Comparison of ENCODE assay signal across 16 cellular contexts in genomic region chr2:64065516-64065915, GRCh38. TPM values are rescaled to one million over a fixed set of nuclear protein-coding genes. Genes with fewer than 3 reads are reported as not detected.
DNase-seq lines count a peak whose midpoint lies in the region; ATAC-seq, FAIRE-seq and TF ChIP-seq lines count a peak whose summit lies in the region.
"Had no signal": no experiment of that assay in that cellular context is flagged by ENCODE, and none has a peak within 500 bp of the region (broad histone marks: within the 10 kb centered on the region; RNA-seq: fewer than 3 reads in every experiment).

No MANE protein-coding gene starts in this region.

- no peaks in the 10 kb centered on the region for H3K27me3 Mint-ChIP-seq in activated naive CD4-positive, alpha-beta T cell treated with anti-CD3 and anti-CD28 coated beads for 36 hours (ENCODE audit: low read depth)

- TF ChIP-seq POLR2A in H1 (IDR thresholded peaks at IDR 0.05; ENCODE audit: control extremely low read depth in 1 of 2, low read depth in 2 of 2, low read length in 2 of 2), result no peak

- H3K9me3 ChIP-seq in OCI-LY1 (ENCODE audit: low read length), result no peaks in the 10 kb centered on the region
- no peaks in the 10 kb centered on the region for H3K9me3 ChIP-seq in H1 (ENCODE audit: insufficient read depth in 2 of 2, low read depth in 1 of 2, low read length in 1 of 2)
- no peaks in the 10 kb centered on the region for H3K9me3 ChIP-seq in osteoblast (ENCODE audit: low read depth, low read length)
- H3K9me3 ChIP-seq in ascending aorta, result no peaks in the 10 kb centered on the region
- H3K9me3 ChIP-seq: prostate gland, upper lobe of right lung had no signal

- CTCF ChIA-PET in activated naive CD4-positive, alpha-beta T cell treated with anti-CD3 and anti-CD28 coated beads for 36 hours (lab: Charles Lee), result interaction anchor here (3.1 kb wide), 1 partner anchor 262 kb away, joined by 17 read pairs; no protein-coding TSS in a partner anchor
- CTCF ChIA-PET in H1 (lab: Charles Lee; ENCODE audit: partially characterized antibody), result no interaction called here

- H2AFZ ChIP-seq in OCI-LY1 (ENCODE audit: low read length) (no peak overlapping the region), H1 (ENCODE audit: low read length) (no peak overlapping the region), osteoblast (ENCODE audit: low read length) (no peak overlapping the region)

- 0 out of 2 replicates have a peak overlapping the region, but pooled peaks have one; percentile 35 for H2BK12ac ChIP-seq in H1 (ENCODE audit: low read depth, low read length)

- FAIRE-seq in H1 (lab: Jason Lieb, UNC), result no peak

- no peak overlapping the region for H4K5ac ChIP-seq in H1 (ENCODE audit: insufficient read length, low read depth, low read length)

- H3K14ac ChIP-seq in H1 (ENCODE audit: insufficient read length), result no peak overlapping the region

- H3K4me1 Mint-ChIP-seq in activated naive CD4-positive, alpha-beta T cell treated with anti-CD3 and anti-CD28 coated beads for 36 hours (ENCODE audit: low read depth), result peaks cover 36% of the 10 kb centered on the region

- H3K27ac Mint-ChIP-seq in activated naive CD4-positive, alpha-beta T cell treated with anti-CD3 and anti-CD28 coated beads for 36 hours, result peak overlapping the region; percentile 85
- H3K27ac Mint-ChIP-seq: stimulated activated effector memory CD8-positive, alpha-beta T cell treated with anti-CD3 and anti-CD28 coated beads, Interleukin-12 subunit alpha, Interleukin-12 subunit beta, amount 100 ng/mL, for 72 hours had no signal

- TF ChIP-seq RAD21 in H1 (IDR thresholded peaks at IDR 0.05 in 1 of 2, conservative IDR thresholded peaks at IDR 0.05 in 1 of 2; ENCODE audit: low read depth in 2 of 2, low read length in 2 of 2), result no peak

- no peak overlapping the region for H3K4me3 ChIP-seq in OCI-LY1 (ENCODE audit: low read depth, low read length, poor library complexity, severe bottlenecking)
- no peak overlapping the region for H3K4me3 ChIP-seq in H1 (ENCODE audit: extremely low read depth in 1 of 4, insufficient read depth in 2 of 4, low read depth in 3 of 4, low read length in 4 of 4)
- no peak overlapping the region for H3K4me3 ChIP-seq in osteoblast (ENCODE audit: insufficient read depth, low read length)
- H3K4me3 ChIP-seq in ascending aorta, result no peak overlapping the region
- H3K4me3 ChIP-seq: prostate gland, upper lobe of right lung had no signal

- H3K36me3 ChIP-seq in OCI-LY1 (ENCODE audit: insufficient read depth, low read length), result no peaks in the 10 kb centered on the region
- no peaks in the 10 kb centered on the region for H3K36me3 ChIP-seq in H1 (ENCODE audit: control insufficient read depth in 2 of 4, insufficient read depth in 4 of 4, low read length in 3 of 4)
- no peaks in the 10 kb centered on the region for H3K36me3 ChIP-seq in osteoblast (ENCODE audit: insufficient read depth, low read length)
- H3K36me3 ChIP-seq in ascending aorta, result no peaks in the 10 kb centered on the region
- H3K36me3 ChIP-seq: prostate gland, upper lobe of right lung, WERI-Rb-1 had no signal

- no peak overlapping the region for H2BK20ac ChIP-seq in H1 (ENCODE audit: low read length)

- H3K18ac ChIP-seq in H1 (ENCODE audit: extremely low read depth, low read length), result 0 out of 2 replicates have a peak overlapping the region, but pooled peaks have one; percentile 40

- H2BK5ac ChIP-seq in H1 (ENCODE audit: low read depth, low read length), result no peak overlapping the region

- WGBS in H1 (ENCODE audit: extremely low coverage in 1 of 2, insufficient coverage in 1 of 2, insufficient read length in 1 of 2, insufficient replicate concordance in 2 of 2, low coverage in 1 of 2, low lambda C conversion rate in 2 of 2, missing lambda C conversion rate in 1 of 2), 2 experiments, result 70% methylated on average over 6 of the region's 6 CpGs; no CpG with 5 or more reads in 1 of the 2 experiments

- H2BK120ac ChIP-seq in H1 (replicated peaks; ENCODE audit: low read depth, low read length), result no peak overlapping the region

- H4K91ac ChIP-seq in H1 (replicated peaks; ENCODE audit: insufficient read length, low read length), result peak overlapping the region; percentile 79

- H3K4me2 ChIP-seq in OCI-LY1 (ENCODE audit: low read length), result peak overlapping the region; percentile 6; the same call in 1 of the 2 replicates
- no peak overlapping the region for H3K4me2 ChIP-seq in H1 (ENCODE audit: insufficient read depth in 1 of 2, low read depth in 2 of 2, low read length in 2 of 2)
- H3K4me2 ChIP-seq in osteoblast (ENCODE audit: insufficient read depth, low read length), result no peak overlapping the region

- intact Hi-C loops in activated naive CD4-positive, alpha-beta T cell treated with anti-CD3 and anti-CD28 coated beads for 36 hours (cut with micrococcal nuclease), result loop anchor here (2.0 kb wide), 2 partner anchors 69 to 139 kb away; no protein-coding TSS in a partner anchor
- intact Hi-C loops in ascending aorta (cut with DNase I), result no loop called here

- no peak overlapping the region for H3K4ac ChIP-seq in H1 (replicated peaks; ENCODE audit: insufficient read length, low read depth, low read length)

- H3F3A ChIP-seq in OCI-LY1 (ENCODE audit: insufficient read depth, low read length), result no peaks in the 10 kb centered on the region

- H2BK15ac ChIP-seq in H1 (ENCODE audit: low read length), result no peak overlapping the region; the same call in 1 of the 2 replicates

- H3K9ac ChIP-seq in OCI-LY1 (ENCODE audit: low read length) (peak overlapping the region; percentile 4; the same call in 1 of the 2 replicates), H1 (replicated peaks in 1 of 4; ENCODE audit: extremely low read depth in 1 of 4, low read depth in 3 of 4, low read length in 3 of 4) (no peak overlapping the region)

- no peak for DNase-seq in activated naive CD4-positive, alpha-beta T cell treated with anti-CD3 and anti-CD28 coated beads for 36 hours
- DNase-seq in activated naive CD4-positive, alpha-beta T cell treated with anti-CD3 and anti-CD28 coated beads, Interleukin-2, amount 50 U/mL, for 16 hours, result no peak
- no peak for DNase-seq in H1 (ENCODE audit: low read depth in 1 of 2, low spot score in 2 of 2)
- no peak for DNase-seq in osteoblast (ENCODE audit: insufficient read length, low spot score, missing footprints)
- DNase-seq in ascending aorta (ENCODE audit: low spot score in 2 of 2), result no peak
- DNase-seq: activated naive CD8-positive, alpha-beta T cell treated with anti-CD3 and anti-CD28 coated beads, Interleukin-2, amount 10 ng/mL, durations not matched to agents 7 days and 5 days; NCI-H1417; RPMI8226; upper lobe of right lung; WERI-Rb-1 had no signal

- H4K8ac ChIP-seq in H1 (ENCODE audit: extremely low read depth, insufficient read depth, low read length), result no peak overlapping the region

- no peaks in the 10 kb centered on the region for H3K9me2 ChIP-seq in OCI-LY1 (ENCODE audit: low read depth, low read length)

- H4K20me1 ChIP-seq in OCI-LY1 (ENCODE audit: insufficient read depth, low read length), result no peaks in the 10 kb centered on the region
- no peaks in the 10 kb centered on the region for H4K20me1 ChIP-seq in H1 (replicated peaks in 1 of 2; ENCODE audit: control insufficient read depth in 1 of 2, insufficient read depth in 2 of 2, low read length in 2 of 2)
- no peaks in the 10 kb centered on the region for H4K20me1 ChIP-seq in osteoblast (ENCODE audit: insufficient read depth, low read length)

- no peaks in the 10 kb centered on the region for H3K27me3 ChIP-seq in OCI-LY1 (ENCODE audit: insufficient read depth, low read length)
- H3K27me3 ChIP-seq in H1 (replicated peaks in 1 of 4; ENCODE audit: control insufficient read depth in 3 of 4, extremely low read depth in 1 of 4, insufficient read depth in 3 of 4, low read length in 3 of 4), result no peaks in the 10 kb centered on the region
- no peaks in the 10 kb centered on the region for H3K27me3 ChIP-seq in osteoblast (ENCODE audit: insufficient read depth, low read length)
- H3K27me3 ChIP-seq in ascending aorta, result no peaks in the 10 kb centered on the region
- H3K27me3 ChIP-seq: upper lobe of right lung had no signal

- POLR2A ChIA-PET in H1 (lab: Charles Lee; ENCODE audit: partially characterized antibody), result no interaction called here

- ATAC-seq in HG03469 (IDR thresholded peaks at IDR 0.05; ENCODE audit: unreplicated experiment), result no peak
- no peak for ATAC-seq in HG02970 (IDR thresholded peaks at IDR 0.05; ENCODE audit: low FRiP score, unreplicated experiment)
- ATAC-seq: upper lobe of right lung had no signal

- H3K56ac ChIP-seq in H1 (replicated peaks; ENCODE audit: insufficient read length, low read depth, low read length), result no peak overlapping the region

- no peak for TF ChIP-seq EP300 in H1 (IDR thresholded peaks at IDR 0.05; ENCODE audit: borderline replicate concordance in 1 of 2, low read depth in 2 of 2, low read length in 2 of 2)

- no peaks in the 10 kb centered on the region for H3K23me2 ChIP-seq in H1 (ENCODE audit: low read depth, low read length)

- no peaks in the 10 kb centered on the region for H3K79me1 ChIP-seq in H1 (ENCODE audit: low read depth, low read length)

- no peak overlapping the region for H3K4me3 Mint-ChIP-seq in activated naive CD4-positive, alpha-beta T cell treated with anti-CD3 and anti-CD28 coated beads for 36 hours
- H3K4me3 Mint-ChIP-seq: stimulated activated effector memory CD8-positive, alpha-beta T cell treated with anti-CD3 and anti-CD28 coated beads, Interleukin-12 subunit alpha, Interleukin-12 subunit beta, amount 100 ng/mL, for 72 hours had no signal

- H3K27ac ChIP-seq in OCI-LY1 (ENCODE audit: low read depth, low read length, poor library complexity, severe bottlenecking) (peak overlapping the region; percentile 98), H1 (ENCODE audit: low read depth, low read length) (no peak overlapping the region), osteoblast (ENCODE audit: low read depth, low read length) (peak overlapping the region; percentile 92), ascending aorta (no peak overlapping the region)
- H3K27ac ChIP-seq: HL-60, WERI-Rb-1 had no signal

- H3K9me3 Mint-ChIP-seq in activated naive CD4-positive, alpha-beta T cell treated with anti-CD3 and anti-CD28 coated beads for 36 hours, result no peaks in the 10 kb centered on the region
- H3K9me3 Mint-ChIP-seq: stimulated activated effector memory CD8-positive, alpha-beta T cell treated with anti-CD3 and anti-CD28 coated beads, Interleukin-12 subunit alpha, Interleukin-12 subunit beta, amount 100 ng/mL, for 72 hours had no signal

- H3K79me2 ChIP-seq in OCI-LY1 (ENCODE audit: insufficient read depth, low read length), result no peaks in the 10 kb centered on the region
- no peaks in the 10 kb centered on the region for H3K79me2 ChIP-seq in H1 (ENCODE audit: control insufficient read depth in 1 of 2, insufficient read depth in 2 of 2, low read length in 2 of 2)
- H3K79me2 ChIP-seq in osteoblast (ENCODE audit: insufficient read depth, low read length), result no peaks in the 10 kb centered on the region

- no peaks in the 10 kb centered on the region for H3K36me3 Mint-ChIP-seq in activated naive CD4-positive, alpha-beta T cell treated with anti-CD3 and anti-CD28 coated beads for 36 hours (ENCODE audit: low read depth)
- H3K36me3 Mint-ChIP-seq: activated naive CD8-positive, alpha-beta T cell treated with anti-CD3 and anti-CD28 coated beads, Interleukin-2, amount 10 ng/mL, durations not matched to agents 7 days and 5 days; stimulated activated effector memory CD8-positive, alpha-beta T cell treated with anti-CD3 and anti-CD28 coated beads, Interleukin-12 subunit alpha, Interleukin-12 subunit beta, amount 100 ng/mL, for 72 hours had no signal

- no peak overlapping the region for H2AK5ac ChIP-seq in H1 (ENCODE audit: low read depth, low read length)

- no peak overlapping the region for H3K23ac ChIP-seq in H1 (ENCODE audit: insufficient read length)

- TF ChIP-seq CTCF in OCI-LY1 (IDR thresholded peaks at IDR 0.05; ENCODE audit: low read length) (no peak), H1 (IDR thresholded peaks at IDR 0.05; ENCODE audit: control extremely low read depth in 1 of 3, insufficient read depth in 1 of 3, low read depth in 1 of 3, low read length in 3 of 3) (no peak), osteoblast (IDR thresholded peaks at IDR 0.05; ENCODE audit: extremely low read depth, low read depth, low read length) (no peak), ascending aorta (IDR thresholded peaks at IDR 0.05) (no peak)

- H3K4me1 ChIP-seq in OCI-LY1 (ENCODE audit: insufficient read depth, low read length, severe bottlenecking), result peaks cover 66% of the 10 kb centered on the region
- peaks cover 3 to 10% (median 6%) of the 10 kb centered on the region in 4 experiments; a peak in 5 of 7 replicates for H3K4me1 ChIP-seq in H1 (replicated peaks in 1 of 4; ENCODE audit: control insufficient read depth in 3 of 4, insufficient read depth in 4 of 4, low read length in 3 of 4)
- peaks cover 19% of the 10 kb centered on the region for H3K4me1 ChIP-seq in osteoblast (ENCODE audit: insufficient read depth, low read length)
- peaks cover 0 to 8% of the 10 kb centered on the region in 2 donors for H3K4me1 ChIP-seq in ascending aorta
- H3K4me1 ChIP-seq: prostate gland had no signal

RNA-seq across cellular contexts. Expression of gene VPS54, which starts 46.3 kb away (rescaled TPM):
- total RNA-seq in activated naive CD4-positive, alpha-beta T cell treated with anti-CD3 and anti-CD28 coated beads for 36 hours, result 1 to 10 TPM; 7.0 to 7.7 TPM
- 13.2 and 14.3 TPM in 2 replicates for total RNA-seq in H1 (2021; fragmentation: NEBNext Ultra II Directional; extraction: Animal tissue kit (Norgen Biotek cat#: 25700))
- polyA plus RNA-seq in H1 (2011; rRNA removed), result 2.4 and 3.6 TPM in 2 replicates
- 5.4 TPM for polyA plus RNA-seq in H1 (2011; cell fraction: cytosol; rRNA removed)
- 3.4 TPM for polyA plus RNA-seq in H1 (2011; cell fraction: nucleus; rRNA removed)
- 6.2 to 10.7 TPM (median 8.0 TPM) in 4 replicates for polyA plus RNA-seq in H1 (2012, experiment 1 of 2)
- polyA plus RNA-seq in H1 (2012, experiment 2 of 2), result 0.46 TPM
- 5.9 TPM for polyA plus RNA-seq in H1 (2013, experiment 1 of 2)
- polyA plus RNA-seq in H1 (2013, experiment 2 of 2), result 6.5 TPM
- polyA minus RNA-seq in H1 (2011; rRNA and poly(A)+ RNA removed), result 9.5 and 14.8 TPM in 2 replicates
- polyA minus RNA-seq in H1 (2011; cell fraction: cytosol; rRNA and poly(A)+ RNA removed), result 5.2 TPM
- 16.7 TPM for polyA minus RNA-seq in H1 (2011; cell fraction: nucleus; rRNA and poly(A)+ RNA removed)
- 18.8 and 20.6 TPM in 2 replicates for total RNA-seq in osteoblast
- 4.6 TPM for total RNA-seq in ascending aorta

Comparison
In these comparisons a context has a peak if more than half of its experiments do, and no peak if none do; other contexts are left out.
1. H3K27ac ChIP-seq: peak in OCI-LY1 (single experiment) and osteoblast (single experiment); none in H1 (single experiment) and ascending aorta (0 of 2).